Comparison of ENCODE assay signal across 36 cellular contexts in the genomic region with DNA sequence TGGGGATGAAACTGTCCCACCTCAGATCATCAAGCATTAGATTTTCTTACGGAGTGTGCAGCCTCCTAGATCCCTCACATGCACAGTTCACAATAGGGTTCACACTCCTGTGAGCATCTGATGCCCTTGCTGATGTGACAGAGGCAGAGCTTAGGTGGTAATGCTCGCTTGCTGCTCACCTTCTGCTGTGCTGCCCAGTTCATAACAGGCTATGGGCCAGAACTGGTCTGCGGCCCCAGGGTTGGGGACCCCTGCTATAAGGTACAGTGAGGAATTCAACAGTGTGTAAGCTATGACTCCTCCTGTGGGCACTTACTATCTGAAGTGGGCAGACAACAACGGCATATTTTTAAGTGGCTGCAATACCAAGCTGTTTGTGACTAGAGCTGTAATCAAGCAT.
"Had no signal": no experiment of that assay in that cellular context is flagged by ENCODE, and none has a peak within 500 bp of the region (broad histone marks: within the 10 kb centered on the region; RNA-seq: fewer than 3 reads in every experiment).

No MANE protein-coding gene starts in this region.

- H3K9me3 ChIP-seq: MG63 had no signal

- DNase-seq: Karpas-422, Kasumi-1, MG63, MM.1S, MV-4-11, NCI-H1048, NCI-H1092, NCI-H1092 treated with DMSO at 0.1 percent for 48 hours, NCI-H1105, NCI-H1105 treated with DMSO at 0.1 percent for 48 hours, NCI-H1417, NCI-H1417 treated with DMSO at 0.1 percent for 48 hours, NCI-H1436, NCI-H1436 treated with DMSO at 0.1 percent for 48 hours, NCI-H146, NCI-H1694, NCI-H1694 treated with DMSO at 0.1 percent for 48 hours, NCI-H187, NCI-H187 treated with DMSO at 0.1 percent for 48 hours, NCI-H1930, NCI-H2029, NCI-H2029 treated with DMSO at 0.1 percent for 48 hours, NCI-H2081, NCI-H2081 treated with DMSO at 0.1 percent for 48 hours, NCI-H2107, NCI-H2171, NCI-H2171 treated with DMSO at 0.1 percent for 48 hours, NCI-H2227 treated with DMSO at 0.1 percent for 48 hours, NCI-H226, NCI-H345, NCI-H446, NCI-H446 treated with DMSO at 0.1 percent for 48 hours, NCI-H510A, NCI-H510A treated with DMSO at 0.1 percent for 48 hours, NCI-H524, NCI-H524 treated with DMSO at 0.1 percent for 48 hours had no signal

- H3K36me3 ChIP-seq: MG63 had no signal

- H3K4me3 ChIP-seq: MG63 had no signal

- H3K27me3 ChIP-seq: MG63 had no signal
